ENCODE assay signal across 19 cellular contexts in the genomic region with DNA sequence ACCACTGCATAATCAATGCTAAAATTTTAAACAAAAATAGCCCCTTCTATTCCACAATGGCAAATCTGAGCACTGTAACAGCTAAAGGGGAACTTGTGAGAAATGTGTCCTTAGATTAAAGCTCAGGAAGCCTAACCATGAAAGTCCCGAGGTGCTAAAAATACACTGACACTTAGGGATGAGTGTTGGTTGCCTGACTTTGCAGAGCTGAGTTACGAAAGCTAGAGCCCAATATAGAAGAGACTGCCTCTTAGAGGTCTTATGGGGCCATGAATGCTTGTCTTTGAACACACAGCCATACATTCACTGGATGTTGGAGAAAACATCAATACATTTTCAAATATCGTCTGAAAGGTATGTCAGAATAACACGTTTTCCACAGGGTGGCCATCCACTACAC.
A peak's percentile ranks its signal among the peaks of the same experiment; 100 is the strongest.
DNase-seq lines count a peak whose midpoint lies in the region; ATAC-seq and TF ChIP-seq lines count a peak whose summit lies in the region.
"Had no signal": no experiment of that assay in that cellular context is flagged by ENCODE, and none has a peak within 500 bp of the region (broad histone marks: within the 10 kb centered on the region; RNA-seq: fewer than 3 reads in every experiment).

No MANE protein-coding gene starts in this region.

- no peak overlapping the region for H3K27ac ChIP-seq in BLaER1 treated with 17β-estradiol and CSF1 and Interleukin-3, amounts not matched to agents 10 nM and 100 nM
- H3K27ac ChIP-seq in heart right ventricle (no peak overlapping the region), right cardiac atrium (ENCODE audit: low read length) (no peak overlapping the region)
- H3K27ac ChIP-seq: 22Rv1, BLaER1 had no signal

- WGBS in heart right ventricle, 2 donors = 36 to 48% methylated on average over 4 of the region's 4 CpGs
- 47% methylated on average over 4 of the region's 4 CpGs for WGBS in right cardiac atrium

- no peaks in the 10 kb centered on the region; a peak in 1 of 22 replicates for H3K9me3 ChIP-seq in BLaER1 treated with 17β-estradiol and CSF1 and Interleukin-3, amounts not matched to agents 10 nM and 100 nM (replicated peaks in 1 of 11)
- H3K9me3 ChIP-seq in heart right ventricle = no peaks in the 10 kb centered on the region
- no peaks in the 10 kb centered on the region for H3K9me3 ChIP-seq in right cardiac atrium (ENCODE audit: control insufficient read depth, low read length)
- H3K9me3 ChIP-seq: BLaER1 had no signal

- DNase-seq in Right ventricle myocardium inferior (ENCODE audit: missing footprints) (no peak), cardiac septum (ENCODE audit: low spot score) (no peak), heart right ventricle (peak in 1 of 2 donors; percentile 8), right cardiac atrium (no peak), NCI-H1694 treated with DMSO at 0.1 percent for 48 hours (lab: John Stamatoyannopoulos, UW) (no peak)
- DNase-seq in activated CD8-positive, alpha-beta memory T cell treated with anti-CD3 and anti-CD28 coated beads, Interleukin-2, amount 50 U/mL, for 48 hours = no peak
- DNase-seq in NK-92 treated with Interleukin-12 subunit alpha and Interleukin-12 subunit beta, amount 100 ng/mL, for 24 hours (lab: John Stamatoyannopoulos, UW) = no peak
- DNase-seq: Calu3; CD4-positive, alpha-beta T cell; COR-L47; DMS53; DMS79 treated with DMSO at 0.1 percent for 48 hours; GF-D8; H9 had no signal

- ATAC-seq in Right ventricle myocardium inferior (peak; percentile 85), heart right ventricle (peak; percentile 49 to 95 (median 84)), right cardiac atrium (peak; percentile 80 to 90)
- ATAC-seq: GM23338, HCT116 had no signal

- intact Hi-C loops in Right ventricle myocardium inferior (cut with DNase I) = no loop called here
- intact Hi-C loops in cardiac septum (cut with DNase I) = no loop called here
- intact Hi-C loops in heart right ventricle (cut with DNase I) = loop anchor here in 1 of 10 donors (10.0 kb wide), 1 partner anchor 263 kb away; no protein-coding TSS in a partner anchor
- intact Hi-C loops in right cardiac atrium (cut with DNase I) = no loop called here

- no peak overlapping the region for H3K9ac ChIP-seq in BLaER1 treated with 17β-estradiol and CSF1 and Interleukin-3, amounts not matched to agents 10 nM and 100 nM
- H3K9ac ChIP-seq: BLaER1 had no signal

- TF ChIP-seq CTCF in heart right ventricle (IDR thresholded peaks at IDR 0.05) = peak in 1 of 9 donors; percentile 18

- no peaks in the 10 kb centered on the region for H3K36me3 ChIP-seq in BLaER1 treated with 17β-estradiol and CSF1 and Interleukin-3, amounts not matched to agents 10 nM and 100 nM
- H3K36me3 ChIP-seq in heart right ventricle = no peaks in the 10 kb centered on the region
- H3K36me3 ChIP-seq: BLaER1 had no signal

- no peaks in the 10 kb centered on the region for H3K27me3 ChIP-seq in BLaER1 treated with 17β-estradiol and CSF1 and Interleukin-3, amounts not matched to agents 10 nM and 100 nM
- H3K27me3 ChIP-seq in heart right ventricle (no peaks in the 10 kb centered on the region), right cardiac atrium (ENCODE audit: control insufficient read depth, insufficient read depth) (no peaks in the 10 kb centered on the region)
- H3K27me3 ChIP-seq: BLaER1 had no signal

- no peaks in the 10 kb centered on the region for H4K20me1 ChIP-seq in BLaER1 treated with 17β-estradiol and CSF1 and Interleukin-3, amounts not matched to agents 10 nM and 100 nM
- H4K20me1 ChIP-seq: BLaER1 had no signal

- no peak overlapping the region for H3K4me3 ChIP-seq in BLaER1 treated with 17β-estradiol and CSF1 and Interleukin-3, amounts not matched to agents 10 nM and 100 nM
- H3K4me3 ChIP-seq in heart right ventricle = no peak overlapping the region
- H3K4me3 ChIP-seq in right cardiac atrium (ENCODE audit: low read length) = no peak overlapping the region
- H3K4me3 ChIP-seq: BLaER1, GM23338 had no signal

- H3K4me1 ChIP-seq in BLaER1 treated with 17β-estradiol and CSF1 and Interleukin-3, amounts not matched to agents 10 nM and 100 nM = peaks cover 0 to 10% (median 2%) of the 10 kb centered on the region in 10 experiments; a peak in 6 of 20 replicates
- H3K4me1 ChIP-seq in heart right ventricle (peaks cover 0 to 3% (median 0%) of the 10 kb centered on the region in 9 donors), right cardiac atrium (ENCODE audit: control insufficient read depth, insufficient read depth, low read length) (no peaks in the 10 kb centered on the region)
- H3K4me1 ChIP-seq: BLaER1 had no signal

- H3K4me2 ChIP-seq in BLaER1 treated with 17β-estradiol and CSF1 and Interleukin-3, amounts not matched to agents 10 nM and 100 nM = peak overlapping the region in 6 of 11 experiments; percentile 18 to 65 (median 32); a peak in 10 of 22 replicates
- H3K4me2 ChIP-seq: BLaER1, GM23338 had no signal
